ENCODE assay signal across 1 cellular context in the genomic region with DNA sequence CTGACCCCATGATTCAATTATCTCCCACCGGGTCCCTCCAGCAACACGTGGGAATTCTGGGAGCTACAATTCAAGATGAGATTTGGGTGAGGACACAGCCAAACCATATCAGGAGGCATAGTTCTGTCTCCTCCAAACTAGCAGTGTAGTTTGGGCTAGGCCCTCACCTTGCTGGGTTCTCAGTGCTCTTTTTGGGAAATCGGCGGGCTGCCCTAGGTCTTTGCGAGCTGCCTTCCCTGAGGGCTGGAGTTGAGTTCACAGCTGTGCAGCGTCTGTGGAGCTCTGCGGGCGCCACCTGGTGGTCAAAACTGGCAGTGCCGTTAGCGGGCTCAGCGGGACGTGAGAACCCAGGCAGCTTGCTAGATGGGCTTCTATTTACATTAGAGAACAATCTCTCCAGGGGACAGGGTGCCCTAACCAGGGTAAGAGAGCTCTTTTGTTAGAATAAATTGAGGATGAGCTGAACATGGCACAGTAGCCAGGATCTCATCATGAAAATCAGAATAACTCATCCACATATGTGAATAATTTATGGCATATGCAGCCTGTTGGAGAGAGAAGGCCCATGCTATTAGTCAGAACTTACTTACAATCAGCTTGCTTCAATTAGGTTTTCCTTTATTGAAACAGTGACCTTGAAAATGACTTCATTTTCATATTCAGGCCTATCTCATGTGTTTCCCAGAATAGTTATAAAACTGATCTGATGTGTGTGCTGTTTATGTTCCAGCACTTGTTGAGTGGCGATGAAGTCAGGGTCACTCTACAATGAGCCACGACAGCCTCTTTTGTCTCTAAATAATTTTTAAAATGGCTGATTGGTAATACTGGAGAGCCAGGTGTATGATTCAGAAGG.
TF ChIP-seq lines count a peak whose summit lies in the region.

No MANE protein-coding gene starts in this region.

TF ChIP-seq in K562, 482 proteins besides CTCF, POLR2A, EP300 and RAD21 (continued from another document):
- TF ChIP-seq, protein P1, sequence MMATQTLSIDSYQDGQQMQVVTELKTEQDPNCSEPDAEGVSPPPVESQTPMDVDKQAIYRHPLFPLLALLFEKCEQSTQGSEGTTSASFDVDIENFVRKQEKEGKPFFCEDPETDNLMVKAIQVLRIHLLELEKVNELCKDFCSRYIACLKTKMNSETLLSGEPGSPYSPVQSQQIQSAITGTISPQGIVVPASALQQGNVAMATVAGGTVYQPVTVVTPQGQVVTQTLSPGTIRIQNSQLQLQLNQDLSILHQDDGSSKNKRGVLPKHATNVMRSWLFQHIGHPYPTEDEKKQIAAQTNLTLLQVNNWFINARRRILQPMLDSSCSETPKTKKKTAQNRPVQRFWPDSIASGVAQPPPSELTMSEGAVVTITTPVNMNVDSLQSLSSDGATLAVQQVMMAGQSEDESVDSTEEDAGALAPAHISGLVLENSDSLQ (IDR thresholded peaks at IDR 0.05) = peak; percentile 45; the same call in 1 of the 2 replicates
- peak; percentile 71 for TF ChIP-seq CREM (IDR thresholded peaks at IDR 0.05; ENCODE audit: low read depth)
- TF ChIP-seq, protein P2, sequence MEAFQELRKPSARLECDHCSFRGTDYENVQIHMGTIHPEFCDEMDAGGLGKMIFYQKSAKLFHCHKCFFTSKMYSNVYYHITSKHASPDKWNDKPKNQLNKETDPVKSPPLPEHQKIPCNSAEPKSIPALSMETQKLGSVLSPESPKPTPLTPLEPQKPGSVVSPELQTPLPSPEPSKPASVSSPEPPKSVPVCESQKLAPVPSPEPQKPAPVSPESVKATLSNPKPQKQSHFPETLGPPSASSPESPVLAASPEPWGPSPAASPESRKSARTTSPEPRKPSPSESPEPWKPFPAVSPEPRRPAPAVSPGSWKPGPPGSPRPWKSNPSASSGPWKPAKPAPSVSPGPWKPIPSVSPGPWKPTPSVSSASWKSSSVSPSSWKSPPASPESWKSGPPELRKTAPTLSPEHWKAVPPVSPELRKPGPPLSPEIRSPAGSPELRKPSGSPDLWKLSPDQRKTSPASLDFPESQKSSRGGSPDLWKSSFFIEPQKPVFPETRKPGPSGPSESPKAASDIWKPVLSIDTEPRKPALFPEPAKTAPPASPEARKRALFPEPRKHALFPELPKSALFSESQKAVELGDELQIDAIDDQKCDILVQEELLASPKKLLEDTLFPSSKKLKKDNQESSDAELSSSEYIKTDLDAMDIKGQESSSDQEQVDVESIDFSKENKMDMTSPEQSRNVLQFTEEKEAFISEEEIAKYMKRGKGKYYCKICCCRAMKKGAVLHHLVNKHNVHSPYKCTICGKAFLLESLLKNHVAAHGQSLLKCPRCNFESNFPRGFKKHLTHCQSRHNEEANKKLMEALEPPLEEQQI (IDR thresholded peaks at IDR 0.05) = 0 out of 2 replicates have a peak, but pooled peaks have one; percentile 24
- TF ChIP-seq, protein P3, sequence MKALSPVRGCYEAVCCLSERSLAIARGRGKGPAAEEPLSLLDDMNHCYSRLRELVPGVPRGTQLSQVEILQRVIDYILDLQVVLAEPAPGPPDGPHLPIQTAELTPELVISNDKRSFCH (CRISPR knock-in tag; IDR thresholded peaks at IDR 0.05) = no peak
- TF ChIP-seq, protein P3 (tag; IDR thresholded peaks at IDR 0.05) = peak; percentile 79; the same call in 1 of the 2 replicates
- TF ChIP-seq NR2C2 (CRISPR knock-in tag; IDR thresholded peaks at IDR 0.05) = no peak
- peak; percentile 8; the same call in 1 of the 2 replicates for TF ChIP-seq NR2C2 (tag; IDR thresholded peaks at IDR 0.05)
- peak; percentile 36 for TF ChIP-seq SMAD1 (IDR thresholded peaks at IDR 0.05; ENCODE audit: low read depth, low read length, partially characterized antibody)
- TF ChIP-seq NR1H2 (CRISPR knock-in tag; IDR thresholded peaks at IDR 0.05) = no peak
- TF ChIP-seq HCFC1 (IDR thresholded peaks at IDR 0.05; ENCODE audit: low read depth, low read length) = peak; percentile 44; the same call in 1 of the 2 replicates
- 0 out of 2 replicates have a peak, but pooled peaks have one; percentile 31 for TF ChIP-seq MYC (IDR thresholded peaks at IDR 0.05; ENCODE audit: low read depth, low read length)
- no peak for TF ChIP-seq MYC (CRISPR knock-in tag; IDR thresholded peaks at IDR 0.05; ENCODE audit: borderline replicate concordance, low read depth)
- TF ChIP-seq NEUROD1 (IDR thresholded peaks at IDR 0.05; ENCODE audit: borderline replicate concordance, low read depth, low read length, partially characterized antibody) = peak; percentile 28
- TF ChIP-seq, protein P4, sequence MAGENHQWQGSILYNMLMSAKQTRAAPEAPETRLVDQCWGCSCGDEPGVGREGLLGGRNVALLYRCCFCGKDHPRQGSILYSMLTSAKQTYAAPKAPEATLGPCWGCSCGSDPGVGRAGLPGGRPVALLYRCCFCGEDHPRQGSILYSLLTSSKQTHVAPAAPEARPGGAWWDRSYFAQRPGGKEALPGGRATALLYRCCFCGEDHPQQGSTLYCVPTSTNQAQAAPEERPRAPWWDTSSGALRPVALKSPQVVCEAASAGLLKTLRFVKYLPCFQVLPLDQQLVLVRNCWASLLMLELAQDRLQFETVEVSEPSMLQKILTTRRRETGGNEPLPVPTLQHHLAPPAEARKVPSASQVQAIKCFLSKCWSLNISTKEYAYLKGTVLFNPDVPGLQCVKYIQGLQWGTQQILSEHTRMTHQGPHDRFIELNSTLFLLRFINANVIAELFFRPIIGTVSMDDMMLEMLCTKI (IDR thresholded peaks at IDR 0.05; ENCODE audit: partially characterized antibody) = no peak
- TF ChIP-seq FOXA3 (CRISPR knock-in tag; conservative IDR thresholded peaks at IDR 0.05 in 1 of 2, IDR thresholded peaks at IDR 0.05 in 1 of 2) = peak in 1 of 2 experiments; percentile 12; a peak in 1 of 4 replicates
- TF ChIP-seq, protein P5, sequence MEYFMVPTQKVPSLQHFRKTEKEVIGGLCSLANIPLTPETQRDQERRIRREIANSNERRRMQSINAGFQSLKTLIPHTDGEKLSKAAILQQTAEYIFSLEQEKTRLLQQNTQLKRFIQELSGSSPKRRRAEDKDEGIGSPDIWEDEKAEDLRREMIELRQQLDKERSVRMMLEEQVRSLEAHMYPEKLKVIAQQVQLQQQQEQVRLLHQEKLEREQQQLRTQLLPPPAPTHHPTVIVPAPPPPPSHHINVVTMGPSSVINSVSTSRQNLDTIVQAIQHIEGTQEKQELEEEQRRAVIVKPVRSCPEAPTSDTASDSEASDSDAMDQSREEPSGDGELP (CRISPR knock-in tag; IDR thresholded peaks at IDR 0.05; ENCODE audit: borderline replicate concordance) = peak; percentile 99
- peak; percentile 70; the same call in 1 of the 2 replicates for TF ChIP-seq CC2D1A (IDR thresholded peaks at IDR 0.05)
- TF ChIP-seq ZNF584 (CRISPR knock-in tag; IDR thresholded peaks at IDR 0.05; ENCODE audit: low read depth) = no peak
- TF ChIP-seq, protein P6, sequence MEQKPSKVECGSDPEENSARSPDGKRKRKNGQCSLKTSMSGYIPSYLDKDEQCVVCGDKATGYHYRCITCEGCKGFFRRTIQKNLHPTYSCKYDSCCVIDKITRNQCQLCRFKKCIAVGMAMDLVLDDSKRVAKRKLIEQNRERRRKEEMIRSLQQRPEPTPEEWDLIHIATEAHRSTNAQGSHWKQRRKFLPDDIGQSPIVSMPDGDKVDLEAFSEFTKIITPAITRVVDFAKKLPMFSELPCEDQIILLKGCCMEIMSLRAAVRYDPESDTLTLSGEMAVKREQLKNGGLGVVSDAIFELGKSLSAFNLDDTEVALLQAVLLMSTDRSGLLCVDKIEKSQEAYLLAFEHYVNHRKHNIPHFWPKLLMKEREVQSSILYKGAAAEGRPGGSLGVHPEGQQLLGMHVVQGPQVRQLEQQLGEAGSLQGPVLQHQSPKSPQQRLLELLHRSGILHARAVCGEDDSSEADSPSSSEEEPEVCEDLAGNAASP (IDR thresholded peaks at IDR 0.05) = no peak
- peak; percentile 29 for TF ChIP-seq HDAC3 (IDR thresholded peaks at IDR 0.05; ENCODE audit: borderline replicate concordance, partially characterized antibody)
- TF ChIP-seq MAFK (IDR thresholded peaks at IDR 0.05; ENCODE audit: low read length) = peak; percentile 15; the same call in 1 of the 2 replicates
- TF ChIP-seq ZNF324 (CRISPR knock-in tag; IDR thresholded peaks at IDR 0.05) = no peak
- TF ChIP-seq POLR2G (IDR thresholded peaks at IDR 0.05; ENCODE audit: low read depth, low read length) = peak; percentile 62
- TF ChIP-seq ZBTB8A (IDR thresholded peaks at IDR 0.05; ENCODE audit: partially characterized antibody) = no peak
- TF ChIP-seq CREB1 (IDR thresholded peaks at IDR 0.05) = no peak
- TF ChIP-seq CREB1 (CRISPR knock-in tag; IDR thresholded peaks at IDR 0.05) = peak; percentile 65
- 0 out of 2 replicates have a peak, but pooled peaks have one; percentile 29 for TF ChIP-seq SMAD4 (CRISPR knock-in tag; conservative IDR thresholded peaks at IDR 0.05)
- TF ChIP-seq, protein P7, sequence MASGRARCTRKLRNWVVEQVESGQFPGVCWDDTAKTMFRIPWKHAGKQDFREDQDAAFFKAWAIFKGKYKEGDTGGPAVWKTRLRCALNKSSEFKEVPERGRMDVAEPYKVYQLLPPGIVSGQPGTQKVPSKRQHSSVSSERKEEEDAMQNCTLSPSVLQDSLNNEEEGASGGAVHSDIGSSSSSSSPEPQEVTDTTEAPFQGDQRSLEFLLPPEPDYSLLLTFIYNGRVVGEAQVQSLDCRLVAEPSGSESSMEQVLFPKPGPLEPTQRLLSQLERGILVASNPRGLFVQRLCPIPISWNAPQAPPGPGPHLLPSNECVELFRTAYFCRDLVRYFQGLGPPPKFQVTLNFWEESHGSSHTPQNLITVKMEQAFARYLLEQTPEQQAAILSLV (tag; IDR thresholded peaks at IDR 0.05) = no peak
- peak; percentile 56 for TF ChIP-seq RBFOX2 (IDR thresholded peaks at IDR 0.05; ENCODE audit: low read depth, low read length)
- TF ChIP-seq POU5F1 (IDR thresholded peaks at IDR 0.05; ENCODE audit: borderline replicate concordance, low read depth, low read length, partially characterized antibody) = peak; percentile 28
- peak; percentile 77; the same call in 1 of the 2 replicates for TF ChIP-seq KAT7 (CRISPR knock-in tag; IDR thresholded peaks at IDR 0.05; ENCODE audit: borderline replicate concordance)
